40 cellular contexts compared by ENCODE assay signal in genomic region chr4:68572653-68573052, GRCh38. TPM values are rescaled to one million over a fixed set of nuclear protein-coding genes. Genes with fewer than 3 reads are reported as not detected.
"Had no signal": no experiment of that assay in that cellular context is flagged by ENCODE, and none has a peak within 500 bp of the region (broad histone marks: within the 10 kb centered on the region; RNA-seq: fewer than 3 reads in every experiment).

No MANE protein-coding gene starts in this region.

- H3K27me3 Mint-ChIP-seq: activated CD4-positive, alpha-beta memory T cell treated with anti-CD3 and anti-CD28 coated beads for 36 hours; activated CD4-positive, alpha-beta T cell treated with anti-CD3 and anti-CD28 coated beads, Interleukin-2, amount 10 ng/mL, durations not matched to agents 24 days and 14 days; activated CD8-positive, alpha-beta T cell treated with anti-CD3 and anti-CD28 coated beads for 36 hours; activated naive CD8-positive, alpha-beta T cell treated with anti-CD3 and anti-CD28 coated beads for 36 hours; activated T-helper 17 cell treated with anti-CD3 and anti-CD28 coated beads, Interleukin-2, amount 50 U/mL, for 72 hours had no signal

- H3K9me3 ChIP-seq: adrenal gland, body of pancreas, breast epithelium had no signal

- H3K27me3 ChIP-seq: adrenal gland, body of pancreas, brain microvascular endothelial cell, breast epithelium had no signal

- H3K36me3 ChIP-seq: adrenal gland, brain microvascular endothelial cell, breast epithelium, WERI-Rb-1 had no signal

- DNase-seq: activated CD4-positive, alpha-beta memory T cell treated with anti-CD3 and anti-CD28 coated beads for 36 hours; activated CD4-positive, alpha-beta T cell treated with anti-CD3 and anti-CD28 coated beads for 4 hours; activated CD4-positive, alpha-beta T cell treated with anti-CD3 and anti-CD28 coated beads, Interleukin-2, amount 10 ng/mL, durations not matched to agents 24 days and 14 days; activated CD4-positive, alpha-beta T cell treated with anti-CD3 and anti-CD28 coated beads, Interleukin-2, amount 50 U/mL, for 1 hour; activated CD4-positive, alpha-beta T cell treated with anti-CD3 and anti-CD28 coated beads, Interleukin-2, amount 50 U/mL, for 4 hours; activated CD4-positive, CD25-positive, alpha-beta regulatory T cell treated with anti-CD3 and anti-CD28 coated beads, Interleukin-2, amount 50 U/mL, for 72 hours; activated CD8-positive, alpha-beta memory T cell treated with anti-CD3 and anti-CD28 coated beads, Interleukin-2, amount 50 U/mL, for 4 hours; activated CD8-positive, alpha-beta T cell treated with anti-CD3 and anti-CD28 coated beads for 36 hours; activated effector memory CD4-positive, alpha-beta T cell treated with anti-CD3 and anti-CD28 coated beads, Interleukin-2, amount 50 U/mL, for 16 hours; activated gamma-delta T cell treated with Interleukin-2 at 50 U/mL for 16 hours; activated naive CD4-positive, alpha-beta T cell; activated naive CD4-positive, alpha-beta T cell treated with anti-CD3 and anti-CD28 coated beads for 36 hours; activated naive CD4-positive, alpha-beta T cell treated with anti-CD3 and anti-CD28 coated beads, Interleukin-2, amount 50 U/mL, for 16 hours; activated naive CD8-positive, alpha-beta T cell treated with anti-CD3 and anti-CD28 coated beads for 36 hours; activated T-cell treated with anti-CD3 and anti-CD28 coated beads for 4 hours; activated T-cell treated with anti-CD3 and anti-CD28 coated beads, Interleukin-2, amount 50 U/mL, for 1 hour; activated T-cell treated with anti-CD3 and anti-CD28 coated beads, Interleukin-2, amount 50 U/mL, for 4 hours; activated T-cell treated with anti-CD3 and anti-CD28 coated beads, Interleukin-2, amount 50 U/mL, for 72 hours; adrenal gland; amniotic stem cell; aorta; body of pancreas; brain microvascular endothelial cell; central memory CD4-positive, alpha-beta T cell; T-helper 1 cell; T-helper 2 cell; T-helper 9 cell; WERI-Rb-1 had no signal

- H3K36me3 Mint-ChIP-seq: activated CD4-positive, alpha-beta memory T cell treated with anti-CD3 and anti-CD28 coated beads for 36 hours; activated naive CD4-positive, alpha-beta T cell treated with anti-CD3 and anti-CD28 coated beads, Interleukin-2, amount 50 U/mL, for 72 hours; activated naive CD8-positive, alpha-beta T cell treated with anti-CD3 and anti-CD28 coated beads for 36 hours; WTC11 had no signal

- ATAC-seq: activated CD8-positive, alpha-beta T cell treated with anti-CD3 and anti-CD28 coated beads for 36 hours; activated naive CD4-positive, alpha-beta T cell treated with anti-CD3 and anti-CD28 coated beads, Interleukin-2, amount 50 U/mL, for 72 hours; activated T-cell treated with anti-CD3 and anti-CD28 coated beads, Interleukin-2, amount 50 U/mL, for 4 hours; activated T-cell treated with anti-CD3 and anti-CD28 coated beads, Interleukin-2, amount 50 U/mL, for 72 hours; activated T-helper 17 cell treated with anti-CD3 and anti-CD28 coated beads, Interleukin-2, amount 50 U/mL, for 72 hours; body of pancreas; WTC11 had no signal

- H3K4me1 ChIP-seq: adrenal gland, body of pancreas, breast epithelium had no signal

- H3K4me1 Mint-ChIP-seq: activated CD4-positive, alpha-beta T cell treated with anti-CD3 and anti-CD28 coated beads, Interleukin-2, amount 10 ng/mL, durations not matched to agents 24 days and 14 days; activated naive CD8-positive, alpha-beta T cell treated with anti-CD3 and anti-CD28 coated beads for 36 hours; WTC11 had no signal

- H3K27ac Mint-ChIP-seq: activated CD4-positive, alpha-beta memory T cell treated with anti-CD3 and anti-CD28 coated beads for 36 hours; activated CD4-positive, alpha-beta T cell treated with anti-CD3 and anti-CD28 coated beads, Interleukin-2, amount 10 ng/mL, durations not matched to agents 24 days and 14 days; activated CD8-positive, alpha-beta T cell treated with anti-CD3 and anti-CD28 coated beads for 36 hours; activated naive CD4-positive, alpha-beta T cell treated with anti-CD3 and anti-CD28 coated beads for 36 hours; activated naive CD4-positive, alpha-beta T cell treated with anti-CD3 and anti-CD28 coated beads, Interleukin-2, amount 50 U/mL, for 72 hours; activated naive CD8-positive, alpha-beta T cell treated with anti-CD3 and anti-CD28 coated beads for 36 hours; activated T-cell treated with anti-CD3 and anti-CD28 coated beads, Interleukin-2, amount 50 U/mL, for 72 hours; activated T-helper 1 cell treated with anti-CD3 and anti-CD28 coated beads, Interleukin-12 subunit alpha, Interleukin-12 subunit beta, Interleukin-2, Interleukin-4 antibody, amounts not matched to agents 30 ng/mL and 10 ng/mL and 1 ng/mL, durations not matched to agents 14 hours and 24 hours and 36 hours; activated T-helper 17 cell treated with anti-CD3 and anti-CD28 coated beads, Interleukin-2, amount 50 U/mL, for 72 hours; T-helper 1 cell treated with Interleukin-12 subunit alpha and Interleukin-12 subunit beta and Interleukin-4 antibody, amounts not matched to agents 30 μg/mL and 1 μg/mL, for 36 hours; T-helper 2 cell treated with Interferon-gamma antibody and Interleukin-4, amounts not matched to agents 5 μg/mL and 100 μg/mL, for 36 hours; WTC11 had no signal

- H3K4me3 Mint-ChIP-seq: activated CD4-positive, alpha-beta memory T cell treated with anti-CD3 and anti-CD28 coated beads for 36 hours; activated CD4-positive, alpha-beta T cell treated with anti-CD3 and anti-CD28 coated beads, Interleukin-2, amount 10 ng/mL, durations not matched to agents 24 days and 14 days; activated CD8-positive, alpha-beta T cell treated with anti-CD3 and anti-CD28 coated beads for 36 hours; activated naive CD4-positive, alpha-beta T cell treated with anti-CD3 and anti-CD28 coated beads for 36 hours; activated naive CD8-positive, alpha-beta T cell treated with anti-CD3 and anti-CD28 coated beads for 36 hours; activated T-cell treated with anti-CD3 and anti-CD28 coated beads, Interleukin-2, amount 50 U/mL, for 4 hours; activated T-cell treated with anti-CD3 and anti-CD28 coated beads, Interleukin-2, amount 50 U/mL, for 72 hours; activated T-helper 1 cell treated with anti-CD3 and anti-CD28 coated beads, Interleukin-12 subunit alpha, Interleukin-12 subunit beta, Interleukin-2, Interleukin-4 antibody, amounts not matched to agents 30 ng/mL and 10 ng/mL and 1 ng/mL, durations not matched to agents 14 hours and 24 hours and 36 hours; activated T-helper 17 cell treated with anti-CD3 and anti-CD28 coated beads, Interleukin-2, amount 50 U/mL, for 72 hours; T-helper 1 cell treated with Interleukin-12 subunit alpha and Interleukin-12 subunit beta and Interleukin-4 antibody, amounts not matched to agents 30 μg/mL and 1 μg/mL, for 36 hours; T-helper 2 cell treated with Interferon-gamma antibody and Interleukin-4, amounts not matched to agents 5 μg/mL and 100 μg/mL, for 36 hours; WTC11 had no signal

- H3K9me3 Mint-ChIP-seq: activated CD4-positive, alpha-beta memory T cell treated with anti-CD3 and anti-CD28 coated beads for 36 hours; activated CD4-positive, alpha-beta T cell treated with anti-CD3 and anti-CD28 coated beads, Interleukin-2, amount 10 ng/mL, durations not matched to agents 24 days and 14 days; activated CD8-positive, alpha-beta T cell treated with anti-CD3 and anti-CD28 coated beads for 36 hours; activated naive CD4-positive, alpha-beta T cell treated with anti-CD3 and anti-CD28 coated beads for 36 hours; activated naive CD4-positive, alpha-beta T cell treated with anti-CD3 and anti-CD28 coated beads, Interleukin-2, amount 50 U/mL, for 72 hours; activated naive CD8-positive, alpha-beta T cell treated with anti-CD3 and anti-CD28 coated beads for 36 hours; activated T-cell treated with anti-CD3 and anti-CD28 coated beads, Interleukin-2, amount 50 U/mL, for 4 hours; activated T-cell treated with anti-CD3 and anti-CD28 coated beads, Interleukin-2, amount 50 U/mL, for 72 hours; activated T-helper 1 cell treated with anti-CD3 and anti-CD28 coated beads, Interleukin-12 subunit alpha, Interleukin-12 subunit beta, Interleukin-2, Interleukin-4 antibody, amounts not matched to agents 30 ng/mL and 10 ng/mL and 1 ng/mL, durations not matched to agents 14 hours and 24 hours and 36 hours; activated T-helper 17 cell treated with anti-CD3 and anti-CD28 coated beads, Interleukin-2, amount 50 U/mL, for 72 hours; T-helper 1 cell treated with Interleukin-12 subunit alpha and Interleukin-12 subunit beta and Interleukin-4 antibody, amounts not matched to agents 30 μg/mL and 1 μg/mL, for 36 hours; T-helper 2 cell treated with Interferon-gamma antibody and Interleukin-4, amounts not matched to agents 5 μg/mL and 100 μg/mL, for 36 hours; WTC11 had no signal

- FAIRE-seq: astrocyte, TTC549 had no signal

- H3K4me3 ChIP-seq: adrenal gland, body of pancreas, breast epithelium had no signal

RNA-seq across cellular contexts. Expression of gene UGT2B17, which starts 3.5 kb away (rescaled TPM):
- total RNA-seq: activated CD4-positive, alpha-beta memory T cell treated with anti-CD3 and anti-CD28 coated beads for 36 hours; activated CD4-positive, alpha-beta T cell treated with anti-CD3 and anti-CD28 coated beads, Interleukin-2, amount 10 ng/mL, durations not matched to agents 24 days and 14 days; activated CD8-positive, alpha-beta memory T cell treated with anti-CD3 and anti-CD28 coated beads for 36 hours; activated CD8-positive, alpha-beta T cell treated with anti-CD3 and anti-CD28 coated beads for 36 hours; activated naive CD4-positive, alpha-beta T cell treated with anti-CD3 and anti-CD28 coated beads for 36 hours; activated naive CD4-positive, alpha-beta T cell treated with anti-CD3 and anti-CD28 coated beads, Interleukin-2, amount 50 U/mL, for 72 hours; activated naive CD8-positive, alpha-beta T cell treated with anti-CD3 and anti-CD28 coated beads for 36 hours; activated T-cell treated with anti-CD3 and anti-CD28 coated beads, Interleukin-2, amount 50 U/mL, for 72 hours; activated T-helper 1 cell treated with anti-CD3 and anti-CD28 coated beads, Interleukin-12 subunit alpha, Interleukin-12 subunit beta, Interleukin-2, Interleukin-4 antibody, amounts not matched to agents 30 ng/mL and 10 ng/mL and 1 ng/mL, durations not matched to agents 14 hours and 24 hours and 36 hours; activated T-helper 17 cell treated with anti-CD3 and anti-CD28 coated beads, Interleukin-2, amount 50 U/mL, for 72 hours; aorta; astrocyte; body of pancreas; cardiac septum; chondrocyte; WTC11 had no signal
